In genomic region chr7:156858523-156858922, GRCh38 we compare ENCODE assay signal across 31 cellular contexts.
"Had no signal": no experiment of that assay in that cellular context is flagged by ENCODE, and none has a peak within 500 bp of the region (broad histone marks: within the 10 kb centered on the region; RNA-seq: fewer than 3 reads in every experiment).

No MANE protein-coding gene starts in this region.

- H3K4me1 ChIP-seq: neural progenitor cell, parathyroid adenoma, psoas muscle, spleen, suprapubic skin, testis, tibial artery, transverse colon, upper lobe of right lung, vagina had no signal

- DNase-seq: natural killer cell; occipital lobe; ovary; posterior cingulate gyrus; psoas muscle; right cardiac atrium; spleen; stimulated activated CD4-positive, alpha-beta T cell treated with anti-CD3 and anti-CD28 coated beads, Interleukin-12 subunit alpha, Interleukin-12 subunit beta, amount 100 ng/mL, for 4 hours; stimulated activated CD4-positive, alpha-beta T cell treated with anti-CD3 and anti-CD28 coated beads, Interleukin-1b, Interleukin-23, amount 100 ng/mL, for 48 hours; stimulated activated CD4-positive, alpha-beta T cell treated with anti-CD3 and anti-CD28 coated beads, Interleukin-4, amount 100 ng/mL, for 1 hour; stimulated activated CD4-positive, alpha-beta T cell treated with anti-CD3 and anti-CD28 coated beads, Interleukin-4, amount 100 ng/mL, for 4 hours; stimulated activated CD8-positive, alpha-beta memory T cell treated with anti-CD3 and anti-CD28 coated beads, Interleukin-4, amount 100 ng/mL, for 48 hours; stimulated activated naive CD4-positive, alpha-beta T cell; stimulated activated naive CD8-positive, alpha-beta T cell treated with anti-CD3 and anti-CD28 coated beads, Interleukin-15, amount 100 ng/mL, for 72 hours; stimulated activated naive CD8-positive, alpha-beta T cell treated with anti-CD3 and anti-CD28 coated beads, Interleukin-15, Interleukin-2, amounts not matched to agents 100 U/mL and 50 U/mL, for 24 hours; substantia nigra; testis; tibial artery; transverse colon; upper lobe of right lung had no signal

- H3K27ac Mint-ChIP-seq: natural killer cell; nephron; neural progenitor cell; stimulated activated memory B cell treated with anti-CD40 and anti-IgM and Interleukin-4, amounts not matched to agents 10 μg/mL and 1 μg/mL and 100 μg/mL, for 72 hours; stimulated activated naive CD8-positive, alpha-beta T cell treated with anti-CD3 and anti-CD28 coated beads, Interleukin-15, amount 100 ng/mL, for 72 hours; type B pancreatic cell had no signal

- H3K36me3 ChIP-seq: ovary, transverse colon, upper lobe of right lung had no signal

- H3K27me3 ChIP-seq: neural progenitor cell, ovary, spleen, suprapubic skin, testis, tibial artery, transverse colon, upper lobe of right lung, vagina had no signal

- H2AFZ ChIP-seq: neural progenitor cell, parathyroid adenoma had no signal

- H3K4me2 ChIP-seq: neural progenitor cell, smooth muscle cell had no signal

- H3K4me3 ChIP-seq: neural progenitor cell, ovary, psoas muscle, skin epidermis, smooth muscle cell, spleen, suprapubic skin, testis, tibial artery, transverse colon, upper lobe of right lung, vagina had no signal

- H3K27ac ChIP-seq: neural progenitor cell, ovary, parathyroid adenoma, psoas muscle, skin epidermis, spleen, suprapubic skin, testis, tibial artery, transverse colon, upper lobe of right lung, vagina had no signal

- H3K27me3 Mint-ChIP-seq: progenitor cell of endocrine pancreas; stimulated activated memory B cell treated with anti-CD40 and anti-IgM and Interleukin-4, amounts not matched to agents 10 μg/mL and 1 μg/mL and 100 μg/mL, for 72 hours; stimulated activated naive CD8-positive, alpha-beta T cell treated with anti-CD3 and anti-CD28 coated beads, Interleukin-15, amount 100 ng/mL, for 72 hours; type B pancreatic cell had no signal

- ATAC-seq: natural killer cell; psoas muscle; right cardiac atrium; sciatic nerve; stimulated activated memory B cell treated with anti-CD40 and anti-IgM and Interleukin-4, amounts not matched to agents 10 μg/mL and 1 μg/mL and 100 μg/mL, for 72 hours; stimulated activated naive CD8-positive, alpha-beta T cell treated with anti-CD3 and anti-CD28 coated beads, Interleukin-15, amount 100 ng/mL, for 72 hours; stimulated activated naive CD8-positive, alpha-beta T cell treated with anti-CD3 and anti-CD28 coated beads, Interleukin-15, Interleukin-2, amounts not matched to agents 100 U/mL and 50 U/mL, for 24 hours; upper lobe of right lung had no signal

- H3K4me3 Mint-ChIP-seq: natural killer cell; nephron; neural progenitor cell; stimulated activated memory B cell treated with anti-CD40 and anti-IgM and Interleukin-4, amounts not matched to agents 10 μg/mL and 1 μg/mL and 100 μg/mL, for 72 hours; stimulated activated naive CD8-positive, alpha-beta T cell treated with anti-CD3 and anti-CD28 coated beads, Interleukin-15, amount 100 ng/mL, for 72 hours; type B pancreatic cell had no signal

- H3K9me3 ChIP-seq: testis had no signal

- H3K9ac ChIP-seq: neural progenitor cell, parathyroid adenoma had no signal

- H3K4me1 Mint-ChIP-seq: nephron, neural progenitor cell had no signal
